20 cellular contexts compared by ENCODE assay signal in genomic region chr1:219533280-219533679, GRCh38.
DNase-seq lines count a peak whose midpoint lies in the region; ATAC-seq and TF ChIP-seq lines count a peak whose summit lies in the region.
"Had no signal": no experiment of that assay in that cellular context is flagged by ENCODE, and none has a peak within 500 bp of the region (broad histone marks: within the 10 kb centered on the region; RNA-seq: fewer than 3 reads in every experiment).

No MANE protein-coding gene starts in this region.

- H3K4me1 ChIP-seq in breast epithelium = no peaks in the 10 kb centered on the region
- H3K4me1 ChIP-seq: spleen had no signal

- H3K36me3 ChIP-seq in MG63 (no peaks in the 10 kb centered on the region), breast epithelium (no peaks in the 10 kb centered on the region)
- H3K36me3 ChIP-seq: spleen had no signal

- TF ChIP-seq CTCF in nephron (IDR thresholded peaks at IDR 0.05; ENCODE audit: unreplicated experiment in 3 of 3) = no peak
- TF ChIP-seq CTCF in breast epithelium (IDR thresholded peaks at IDR 0.05) = no peak

- DNase-seq in Right ventricle myocardium superior (no peak), cardiac septum (ENCODE audit: low spot score) (no peak), fibroblast of gingiva (ENCODE audit: low read depth) (peak; percentile 84), dedifferentiated amniotic fluid mesenchymal stem cell (ENCODE audit: extremely low spot score) (no peak), MG63 (no peak), breast epithelium (ENCODE audit: low spot score in 2 of 2) (no peak)
- DNase-seq in stimulated activated CD4-positive, alpha-beta T cell treated with anti-CD3 and anti-CD28 coated beads, Interleukin-1b, Interleukin-23, amount 100 ng/mL, for 48 hours = no peak
- DNase-seq: Calu3; dermis blood vessel endothelial cell; IMR-90; left colon; NCI-H1436; NCI-H2171 treated with DMSO at 0.1 percent for 48 hours; NCI-H526 treated with DMSO at 0.1 percent for 48 hours; spleen; stimulated activated CD4-positive, alpha-beta T cell treated with anti-CD3 and anti-CD28 coated beads, Interleukin-4, amount 100 ng/mL, for 4 hours; SW 1271 had no signal

- peak overlapping the region; percentile 39 to 79 (median 69) for H3K27ac Mint-ChIP-seq in nephron
- H3K27ac Mint-ChIP-seq: activated naive CD4-positive, alpha-beta T cell treated with anti-CD3 and anti-CD28 coated beads, Interleukin-2, amount 50 U/mL, for 24 hours had no signal

- H3K9me3 ChIP-seq in MG63 (0 out of 2 replicates have a peak, but pooled peaks cover 2% of the 10 kb centered on the region), breast epithelium (no peaks in the 10 kb centered on the region)
- H3K9me3 ChIP-seq: spleen had no signal

- H3K27ac ChIP-seq in breast epithelium = no peak overlapping the region
- H3K27ac ChIP-seq: spleen had no signal

- no peak for TF ChIP-seq POLR2A in breast epithelium (IDR thresholded peaks at IDR 0.05)

- H3K9me3 Mint-ChIP-seq in nephron = no peaks in the 10 kb centered on the region
- H3K9me3 Mint-ChIP-seq: activated naive CD4-positive, alpha-beta T cell treated with anti-CD3 and anti-CD28 coated beads, Interleukin-2, amount 50 U/mL, for 24 hours had no signal

- H3K27me3 ChIP-seq in MG63 = no peaks in the 10 kb centered on the region
- no peaks in the 10 kb centered on the region for H3K27me3 ChIP-seq in breast epithelium
- H3K27me3 ChIP-seq: spleen had no signal

- H3K27me3 Mint-ChIP-seq in nephron (ENCODE audit: low read depth) = no peaks in the 10 kb centered on the region

- peaks cover 63% of the 10 kb centered on the region for H3K4me1 Mint-ChIP-seq in nephron
- H3K4me1 Mint-ChIP-seq: activated naive CD4-positive, alpha-beta T cell treated with anti-CD3 and anti-CD28 coated beads, Interleukin-2, amount 50 U/mL, for 24 hours had no signal

- intact Hi-C loops in Right ventricle myocardium superior (cut with DNase I) = no loop called here
- intact Hi-C loops in cardiac septum (cut with DNase I) = no loop called here
- intact Hi-C loops in breast epithelium (cut with DNase I; ENCODE audit: low total_unique reads) = no loop called here

- no peak overlapping the region for H3K4me3 Mint-ChIP-seq in nephron
- H3K4me3 Mint-ChIP-seq: activated naive CD4-positive, alpha-beta T cell treated with anti-CD3 and anti-CD28 coated beads, Interleukin-2, amount 50 U/mL, for 24 hours; brain had no signal

- ATAC-seq in Right ventricle myocardium superior (ENCODE audit: poor library complexity) = peak; percentile 84
- ATAC-seq: left colon had no signal

- H3K36me3 Mint-ChIP-seq in nephron (ENCODE audit: low read depth) = no peaks in the 10 kb centered on the region
- H3K36me3 Mint-ChIP-seq: activated naive CD4-positive, alpha-beta T cell treated with anti-CD3 and anti-CD28 coated beads, Interleukin-2, amount 50 U/mL, for 24 hours; brain had no signal

- H3K4me3 ChIP-seq in MG63 (no peak overlapping the region), breast epithelium (no peak overlapping the region)
- H3K4me3 ChIP-seq: spleen had no signal
